1 cellular context compared by ENCODE assay signal in the genomic region with DNA sequence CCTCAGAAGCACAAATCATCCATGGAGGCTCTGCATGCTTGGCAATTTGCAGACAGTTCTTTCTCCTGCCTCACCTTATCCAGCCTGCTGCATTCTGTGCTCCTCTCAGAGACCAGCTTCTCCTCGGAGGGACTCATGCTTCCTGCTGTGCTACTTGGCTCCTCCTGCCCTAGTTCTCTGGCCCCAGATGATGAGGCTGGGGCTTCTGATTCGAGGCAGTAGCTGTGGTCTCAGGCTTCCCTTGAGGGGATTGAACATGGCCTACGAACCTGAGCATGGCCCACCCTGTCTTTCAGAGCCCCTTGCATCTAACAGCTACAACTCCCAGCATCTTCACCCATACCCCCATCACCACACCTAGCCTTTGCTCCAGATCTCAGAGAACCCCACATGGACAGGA.
TF ChIP-seq lines count a peak whose summit lies in the region.

No MANE protein-coding gene starts in this region.

TF ChIP-seq in IMR-90, 13 proteins besides CTCF, POLR2A, EP300 and RAD21 (continued from another document):
- TF ChIP-seq, protein P1, sequence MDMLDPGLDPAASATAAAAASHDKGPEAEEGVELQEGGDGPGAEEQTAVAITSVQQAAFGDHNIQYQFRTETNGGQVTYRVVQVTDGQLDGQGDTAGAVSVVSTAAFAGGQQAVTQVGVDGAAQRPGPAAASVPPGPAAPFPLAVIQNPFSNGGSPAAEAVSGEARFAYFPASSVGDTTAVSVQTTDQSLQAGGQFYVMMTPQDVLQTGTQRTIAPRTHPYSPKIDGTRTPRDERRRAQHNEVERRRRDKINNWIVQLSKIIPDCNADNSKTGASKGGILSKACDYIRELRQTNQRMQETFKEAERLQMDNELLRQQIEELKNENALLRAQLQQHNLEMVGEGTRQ (IDR thresholded peaks at IDR 0.05; ENCODE audit: low read depth, low read length) = no peak
- no peak for TF ChIP-seq MAFK (IDR thresholded peaks at IDR 0.05; ENCODE audit: low read depth, low read length)
